ENCODE assay signal across 1 cellular context in the genomic region with DNA sequence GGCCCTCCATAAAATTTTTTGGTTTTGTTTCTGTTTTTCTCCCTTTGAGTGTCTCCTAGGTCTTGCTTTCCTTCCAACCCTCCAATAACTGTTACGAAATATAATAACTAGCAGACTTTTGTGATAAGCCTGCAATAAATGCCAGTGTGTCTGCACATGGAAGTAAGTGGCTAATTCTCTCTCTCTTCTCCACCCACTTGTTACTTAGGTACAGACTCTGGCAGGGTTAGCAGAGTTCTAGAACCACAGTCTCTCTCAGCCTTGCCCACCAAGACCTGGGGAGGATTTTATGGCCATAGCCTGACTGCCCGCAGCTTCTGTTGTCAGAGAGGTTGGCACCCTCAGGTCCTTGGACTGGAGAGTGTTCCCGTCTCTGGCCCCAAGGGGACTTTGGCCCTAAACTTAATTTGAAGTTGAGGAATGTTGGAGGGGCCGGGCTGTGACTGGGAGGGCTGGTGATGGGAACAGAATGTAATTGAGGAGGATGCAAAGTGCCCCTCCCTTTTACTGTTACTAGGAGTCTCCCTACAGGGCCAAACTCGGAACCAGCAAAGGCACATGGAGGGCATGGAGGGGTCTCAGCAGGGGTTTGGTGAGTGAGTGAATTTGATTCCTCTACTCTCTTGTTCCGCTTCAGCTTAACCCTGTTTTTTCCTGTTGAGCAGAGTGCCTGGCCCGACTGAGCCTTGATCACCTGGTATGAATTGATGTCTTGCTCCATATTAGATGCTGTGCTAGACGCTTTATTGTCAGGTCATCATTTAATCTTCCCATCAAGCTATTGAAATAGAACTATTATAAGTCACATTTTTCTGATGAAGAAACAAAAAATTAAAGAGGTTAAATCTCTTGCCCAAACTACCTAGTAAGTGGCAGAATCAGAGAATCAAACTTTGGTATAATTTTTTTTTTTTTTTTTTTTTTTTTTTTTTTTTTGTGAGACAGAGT.
A peak's percentile ranks its signal among the peaks of the same experiment; 100 is the strongest.
TF ChIP-seq lines count a peak whose summit lies in the region.

No MANE protein-coding gene starts in this region.

TF ChIP-seq in IMR-90, 13 proteins besides CTCF, POLR2A, EP300 and RAD21:
- TF ChIP-seq MAFK (IDR thresholded peaks at IDR 0.05; ENCODE audit: low read depth, low read length) (peak; percentile 47), NFE2L2 (IDR thresholded peaks at IDR 0.05; ENCODE audit: low read depth, low read length) (no peak), CEBPB (IDR thresholded peaks at IDR 0.05; ENCODE audit: low read depth, low read length) (peak; percentile 33; the same call in 1 of the 2 replicates)
TF ChIP-seq in IMR-90: peak in this region for 2.
